ENCODE assay signal across 8 cellular contexts in the genomic region with DNA sequence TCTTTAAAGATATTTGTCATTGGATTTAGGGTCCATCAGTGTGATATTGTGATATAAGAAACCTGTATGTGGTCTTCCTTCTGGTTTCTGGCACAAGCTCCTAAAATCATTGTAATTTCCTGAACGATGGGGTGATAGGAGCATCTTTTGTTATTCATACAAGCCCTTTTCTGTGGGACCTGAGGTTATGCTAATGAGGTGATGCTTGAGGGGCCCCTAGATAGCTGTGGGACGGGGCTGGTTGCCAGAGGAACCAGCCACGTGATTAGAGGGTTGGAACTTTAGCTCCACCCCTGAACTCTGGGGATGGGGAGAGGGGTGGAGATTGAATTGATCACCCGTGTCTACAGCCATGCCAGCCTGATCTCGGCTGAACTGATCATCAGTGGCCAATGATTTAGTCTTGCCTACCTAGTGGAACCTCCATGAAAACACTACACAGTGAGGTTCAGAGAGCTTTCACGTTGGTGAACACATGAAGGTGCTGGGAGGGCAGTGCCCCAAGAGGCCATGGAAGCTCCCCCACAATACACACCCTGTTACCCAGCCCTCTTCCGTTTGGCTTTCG.
DNase-seq lines count a peak whose midpoint lies in the region; ATAC-seq and TF ChIP-seq lines count a peak whose summit lies in the region.

No MANE protein-coding gene starts in this region.

- H3K36me3 Mint-ChIP-seq in activated CD4-positive, alpha-beta T cell treated with anti-CD3 and anti-CD28 coated beads for 36 hours (ENCODE audit: low read depth): peaks cover 6% of the 10 kb centered on the region

- H3K4me3 Mint-ChIP-seq in activated CD4-positive, alpha-beta T cell treated with anti-CD3 and anti-CD28 coated beads for 36 hours: peak overlapping the region; percentile 45

- CTCF ChIA-PET in GM10248 (lab: Yijun Ruan, JAX): interaction anchor here (0.7 to 1.8 kb wide), 6 partner anchors 10 to 284 kb away, joined by 3 to 5 read pairs (median 3); no protein-coding TSS in a partner anchor
- CTCF ChIA-PET in activated CD4-positive, alpha-beta T cell treated with anti-CD3 and anti-CD28 coated beads for 36 hours (lab: Charles Lee): interaction anchor here (0.6 to 2.0 kb wide), 17 partner anchors 10 to 1167 kb away, joined by 3 to 10 read pairs (median 4); a partner anchor contains a TSS

- peak overlapping the region; percentile 90 for H3K27ac Mint-ChIP-seq in activated CD4-positive, alpha-beta T cell treated with anti-CD3 and anti-CD28 coated beads for 36 hours

- no peak for TF ChIP-seq CTCF in GM10248 (IDR thresholded peaks at IDR 0.05; ENCODE audit: control extremely low read depth, extremely low read depth, low read depth, missing control alignments)

- H3K9me3 Mint-ChIP-seq in activated CD4-positive, alpha-beta T cell treated with anti-CD3 and anti-CD28 coated beads for 36 hours (ENCODE audit: low read depth): no peaks in the 10 kb centered on the region

- POLR2A ChIA-PET in GM10248 (lab: Yijun Ruan, JAX): no interaction called here
- POLR2A ChIA-PET in activated CD4-positive, alpha-beta T cell treated with anti-CD3 and anti-CD28 coated beads for 36 hours (lab: Charles Lee): interaction anchor here (0.5 to 1.9 kb wide), 11 partner anchors 10 to 101 kb away, joined by 3 to 14 read pairs (median 4); a partner anchor contains a TSS

- peak; percentile 91 for ATAC-seq in activated CD4-positive, alpha-beta T cell treated with anti-CD3 and anti-CD28 coated beads for 36 hours
- ATAC-seq in HG02852 (IDR thresholded peaks at IDR 0.05; ENCODE audit: unreplicated experiment) (no peak), HG02973 (IDR thresholded peaks at IDR 0.05; ENCODE audit: unreplicated experiment) (no peak)

- H3K4me1 Mint-ChIP-seq in activated CD4-positive, alpha-beta T cell treated with anti-CD3 and anti-CD28 coated beads for 36 hours: peaks cover 89% of the 10 kb centered on the region

- DNase-seq in GM10248 (ENCODE audit: extremely low spot score): peak; percentile 65
- peak; percentile 87 for DNase-seq in activated CD4-positive, alpha-beta T cell treated with anti-CD3 and anti-CD28 coated beads for 36 hours
- DNase-seq in central memory CD4-positive, alpha-beta T cell: peak; percentile 82
- DNase-seq in stimulated activated CD4-positive, alpha-beta T cell treated with anti-CD3 and anti-CD28 coated beads, Interleukin-1b, Interleukin-23, amount 100 ng/mL, for 1 hour (ENCODE audit: low read depth in 2 of 2): peak; percentile 21 to 44
- no peak for DNase-seq in UCSD-AML1 (lab: John Stamatoyannopoulos, UW; ENCODE audit: unreplicated experiment)
- no peak for DNase-seq in NOMO-1 (lab: John Stamatoyannopoulos, UW; ENCODE audit: unreplicated experiment in 2 of 2)

- intact Hi-C loops in activated CD4-positive, alpha-beta T cell treated with anti-CD3 and anti-CD28 coated beads for 36 hours (cut with DNase I, micrococcal nuclease): loop anchor here (1.0 to 5.0 kb wide), 6 partner anchors 23 to 466 kb away; a partner anchor contains a TSS

- H3K27me3 Mint-ChIP-seq in activated CD4-positive, alpha-beta T cell treated with anti-CD3 and anti-CD28 coated beads for 36 hours: no peaks in the 10 kb centered on the region

Comparison
In these comparisons a context has a peak if more than half of its experiments do, and no peak if none do; other contexts are left out.
1. DNase-seq: peak in GM10248 (single experiment), activated CD4-positive, alpha-beta T cell treated with anti-CD3 and anti-CD28 coated beads for 36 hours (single experiment), central memory CD4-positive, alpha-beta T cell (single experiment) and stimulated activated CD4-positive, alpha-beta T cell treated with anti-CD3 and anti-CD28 coated beads, Interleukin-1b, Interleukin-23, amount 100 ng/mL, for 1 hour (2 of 2); none in UCSD-AML1 (single experiment) and NOMO-1 (0 of 2).